In the genomic region with DNA sequence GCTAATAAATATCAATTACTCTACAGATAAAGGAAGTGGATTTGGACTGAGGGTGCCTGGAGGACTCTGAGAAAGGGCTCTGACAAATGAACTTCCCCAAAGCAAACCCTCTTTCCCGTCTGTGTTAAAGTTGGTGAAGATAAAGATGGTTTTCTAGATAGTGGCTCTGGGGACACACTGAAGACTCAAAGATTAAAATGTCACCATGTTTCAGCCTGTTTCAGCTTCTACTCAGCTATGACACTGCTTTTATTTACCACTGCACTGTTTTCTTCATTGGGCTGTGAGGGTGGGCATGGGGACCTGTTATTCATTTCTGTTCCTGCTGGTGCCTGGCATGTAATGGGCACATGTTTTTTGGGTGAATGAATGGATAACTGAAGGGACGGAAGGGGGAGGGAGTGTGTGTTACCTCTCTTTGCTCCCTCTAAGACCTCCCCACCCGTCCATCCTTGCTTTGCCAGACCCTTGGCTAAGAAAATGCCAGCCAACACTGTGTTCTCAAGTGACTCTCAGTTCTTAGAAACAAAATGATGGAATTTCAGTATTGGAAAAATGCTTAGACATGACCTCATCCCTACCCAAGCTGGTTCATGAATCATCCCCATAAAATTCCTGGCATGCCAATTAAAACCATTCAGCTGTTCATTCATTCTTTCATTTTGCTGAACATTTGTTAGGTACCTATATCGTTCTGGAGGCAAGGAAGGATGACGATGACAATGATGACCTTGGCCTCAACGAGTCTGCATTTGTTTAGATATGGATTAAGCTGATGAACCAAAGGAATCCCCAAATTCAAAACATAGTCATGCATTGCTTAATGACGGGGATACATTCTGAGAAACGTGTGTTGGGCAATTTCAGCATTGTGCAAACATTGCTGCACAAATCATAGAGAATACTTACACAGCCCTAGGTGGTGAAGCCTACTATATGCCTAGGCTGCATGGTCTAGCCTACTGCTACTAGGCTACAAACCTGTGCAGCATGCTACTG, we compare ENCODE assay signal across 9 cellular contexts. TPM values are rescaled to one million over a fixed set of nuclear protein-coding genes. Genes with fewer than 3 reads are reported as not detected.
DNase-seq lines count a peak whose midpoint lies in the region; ATAC-seq and TF ChIP-seq lines count a peak whose summit lies in the region.
"Had no signal": no experiment of that assay in that cellular context is flagged by ENCODE, and none has a peak within 500 bp of the region (broad histone marks: within the 10 kb centered on the region; RNA-seq: fewer than 3 reads in every experiment).

No MANE protein-coding gene starts in this region.

- H3K4me1 ChIP-seq in upper lobe of right lung = peaks cover 25% of the 10 kb centered on the region

- peak; percentile 77 for ATAC-seq in upper lobe of right lung
- no peak for ATAC-seq in activated CD8-positive, alpha-beta memory T cell treated with anti-CD3 and anti-CD28 coated beads, Interleukin-2, amount 10 ng/mL, durations not matched to agents 7 days and 5 days

- H3K9me3 ChIP-seq in upper lobe of right lung = no peaks in the 10 kb centered on the region

- H3K4me1 Mint-ChIP-seq in activated CD8-positive, alpha-beta memory T cell treated with anti-CD3 and anti-CD28 coated beads, Interleukin-2, amount 10 ng/mL, durations not matched to agents 7 days and 5 days = peaks cover 5% of the 10 kb centered on the region

- no peaks in the 10 kb centered on the region for H3K9me3 Mint-ChIP-seq in activated CD8-positive, alpha-beta memory T cell treated with anti-CD3 and anti-CD28 coated beads, Interleukin-2, amount 10 ng/mL, durations not matched to agents 7 days and 5 days (ENCODE audit: low read depth)

- CTCF ChIA-PET in activated CD8-positive, alpha-beta memory T cell treated with anti-CD3 and anti-CD28 coated beads, Interleukin-2, amount 10 ng/mL, durations not matched to agents 7 days and 5 days (lab: Charles Lee) = interaction anchor here (0.6 kb wide), 1 partner anchor 1710 kb away, joined by 3 read pairs; no protein-coding TSS in a partner anchor

- H3K4me3 Mint-ChIP-seq in activated CD8-positive, alpha-beta memory T cell treated with anti-CD3 and anti-CD28 coated beads, Interleukin-2, amount 10 ng/mL, durations not matched to agents 7 days and 5 days = no peak overlapping the region

- no peak overlapping the region for H3K4me3 ChIP-seq in upper lobe of right lung

- DNase-seq in SIG-M5 treated with dmso at 0.1 percent for 504 hours (lab: John Stamatoyannopoulos, UW; ENCODE audit: unreplicated experiment) = peak; percentile 49
- DNase-seq in SIG-M5 (lab: John Stamatoyannopoulos, UW) = no peak
- peak; percentile 6 to 69 for DNase-seq in SW 1271 (lab: John Stamatoyannopoulos, UW)
- DNase-seq in glomerular endothelial cell (ENCODE audit: extremely low read depth, low read depth, low spot score) = peak; percentile 85
- DNase-seq in upper lobe of right lung = no peak
- DNase-seq in DMS79 (lab: John Stamatoyannopoulos, UW) = no peak
- no peak for DNase-seq in activated CD8-positive, alpha-beta memory T cell treated with anti-CD3 and anti-CD28 coated beads, Interleukin-2, amount 10 ng/mL, durations not matched to agents 7 days and 5 days
- DNase-seq in central memory CD4-positive, alpha-beta T cell = no peak
- DNase-seq: stimulated activated CD4-positive, alpha-beta T cell treated with anti-CD3 and anti-CD28 coated beads, Interleukin-2, amount 100 ng/mL, for 24 hours had no signal

- no peak overlapping the region for H3K27ac Mint-ChIP-seq in activated CD8-positive, alpha-beta memory T cell treated with anti-CD3 and anti-CD28 coated beads, Interleukin-2, amount 10 ng/mL, durations not matched to agents 7 days and 5 days

- H3K27ac ChIP-seq in upper lobe of right lung = no peak overlapping the region

- intact Hi-C loops in upper lobe of right lung (cut with DNase I) = no loop called here

- H3K36me3 ChIP-seq in upper lobe of right lung = no peaks in the 10 kb centered on the region

- no peak for TF ChIP-seq CTCF in upper lobe of right lung (IDR thresholded peaks at IDR 0.05)

- no peaks in the 10 kb centered on the region for H3K36me3 Mint-ChIP-seq in activated CD8-positive, alpha-beta memory T cell treated with anti-CD3 and anti-CD28 coated beads, Interleukin-2, amount 10 ng/mL, durations not matched to agents 7 days and 5 days

- H3K27me3 ChIP-seq in upper lobe of right lung = no peaks in the 10 kb centered on the region

- no peaks in the 10 kb centered on the region for H3K27me3 Mint-ChIP-seq in activated CD8-positive, alpha-beta memory T cell treated with anti-CD3 and anti-CD28 coated beads, Interleukin-2, amount 10 ng/mL, durations not matched to agents 7 days and 5 days

RNA-seq across cellular contexts. Expression of gene STK32B, which starts 13.4 kb away (rescaled TPM):
- total RNA-seq in glomerular endothelial cell (25.4 and 29.0 TPM in 2 replicates), upper lobe of right lung (2.8 TPM)
- total RNA-seq in activated CD8-positive, alpha-beta memory T cell treated with anti-CD3 and anti-CD28 coated beads, Interleukin-2, amount 10 ng/mL, durations not matched to agents 7 days and 5 days = not detected

RNA-seq across cellular contexts. Expression of gene CYTL1, which starts 18.6 kb away (rescaled TPM):
- total RNA-seq in glomerular endothelial cell (154 and 343 TPM in 2 replicates), upper lobe of right lung (11.5 TPM)
- not detected for total RNA-seq in activated CD8-positive, alpha-beta memory T cell treated with anti-CD3 and anti-CD28 coated beads, Interleukin-2, amount 10 ng/mL, durations not matched to agents 7 days and 5 days

Comparison
In these comparisons a context has a peak if more than half of its experiments do, and no peak if none do; other contexts are left out.
1. DNase-seq: peak in SIG-M5 treated with dmso at 0.1 percent for 504 hours (single experiment), SW 1271 (2 of 2) and glomerular endothelial cell (single experiment); none in SIG-M5 (single experiment), upper lobe of right lung (single experiment), DMS79 (single experiment), activated CD8-positive, alpha-beta memory T cell treated with anti-CD3 and anti-CD28 coated beads, Interleukin-2, amount 10 ng/mL, durations not matched to agents 7 days and 5 days (single experiment) and central memory CD4-positive, alpha-beta T cell (single experiment).
2. RNA of gene CYTL1, which starts 18.6 kb away (total RNA-seq): 154 to 343 TPM in glomerular endothelial cell; 11.5 TPM in upper lobe of right lung (single experiment) and not detected in activated CD8-positive, alpha-beta memory T cell treated with anti-CD3 and anti-CD28 coated beads, Interleukin-2, amount 10 ng/mL, durations not matched to agents 7 days and 5 days; every median in the first group is over 10 times any median in the second.